In the genomic region with DNA sequence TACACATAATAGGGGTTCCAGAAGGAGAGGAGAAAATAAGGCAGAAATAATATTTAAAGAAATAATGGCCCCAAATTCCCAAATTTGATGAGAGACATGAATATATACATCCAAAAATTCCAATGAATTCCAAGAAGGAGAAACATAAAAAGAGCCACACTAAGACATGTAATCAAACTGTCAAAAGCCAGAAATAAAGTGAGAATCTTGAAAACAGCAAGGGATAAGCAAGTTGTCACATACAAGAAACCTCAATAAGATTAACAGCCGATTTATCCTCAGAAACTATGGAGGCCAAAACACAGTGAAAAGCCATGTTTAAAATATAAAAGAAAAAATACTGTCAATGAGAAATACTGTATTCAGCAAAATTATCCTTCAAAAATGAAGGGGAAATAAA, we compare ENCODE assay signal across 1 cellular context.
TF ChIP-seq lines count a peak whose summit lies in the region.

No MANE protein-coding gene starts in this region.

TF ChIP-seq in HEK293, 187 proteins besides CTCF, POLR2A, EP300 and RAD21 (continued from another document):
- TF ChIP-seq, protein P1, sequence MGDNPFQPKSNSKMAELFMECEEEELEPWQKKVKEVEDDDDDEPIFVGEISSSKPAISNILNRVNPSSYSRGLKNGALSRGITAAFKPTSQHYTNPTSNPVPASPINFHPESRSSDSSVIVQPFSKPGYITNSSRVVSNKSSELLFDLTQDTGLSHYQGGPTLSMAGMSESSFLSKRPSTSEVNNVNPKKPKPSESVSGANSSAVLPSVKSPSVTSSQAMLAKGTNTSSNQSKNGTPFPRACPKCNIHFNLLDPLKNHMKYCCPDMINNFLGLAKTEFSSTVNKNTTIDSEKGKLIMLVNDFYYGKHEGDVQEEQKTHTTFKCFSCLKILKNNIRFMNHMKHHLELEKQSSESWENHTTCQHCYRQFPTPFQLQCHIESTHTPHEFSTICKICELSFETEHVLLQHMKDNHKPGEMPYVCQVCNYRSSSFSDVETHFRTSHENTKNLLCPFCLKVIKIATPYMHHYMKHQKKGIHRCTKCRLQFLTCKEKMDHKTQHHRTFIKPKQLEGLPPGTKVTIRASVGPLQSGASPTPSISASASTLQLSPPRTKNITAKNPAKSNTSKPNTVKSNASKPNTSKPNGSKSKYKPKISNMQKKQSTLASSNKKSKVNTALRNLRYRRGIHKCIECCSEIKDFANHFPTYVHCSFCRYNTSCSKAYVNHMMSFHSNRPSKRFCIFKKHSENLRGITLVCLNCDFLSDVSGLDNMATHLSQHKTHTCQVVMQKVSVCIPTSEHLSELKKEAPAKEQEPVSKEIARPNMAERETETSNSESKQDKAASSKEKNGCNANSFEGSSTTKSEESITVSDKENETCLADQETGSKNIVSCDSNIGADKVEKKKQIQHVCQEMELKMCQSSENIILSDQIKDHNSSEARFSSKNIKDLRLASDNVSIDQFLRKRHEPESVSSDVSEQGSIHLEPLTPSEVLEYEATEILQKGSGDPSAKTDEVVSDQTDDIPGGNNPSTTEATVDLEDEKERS (tag by site-specific recombination; IDR thresholded peaks at IDR 0.05) = peak; percentile 45; the same call in 1 of the 2 replicates
- TF ChIP-seq ZNF555 (tag by site-specific recombination; conservative IDR thresholded peaks at IDR 0.05) (no peak), ZNF558 (tag by site-specific recombination; IDR thresholded peaks at IDR 0.05) (peak; percentile 99), ZNF654 (tag by site-specific recombination; IDR thresholded peaks at IDR 0.05; ENCODE audit: low read depth) (no peak), KLF9 (tag by site-specific recombination; IDR thresholded peaks at IDR 0.05; ENCODE audit: low read depth) (no peak)
